Comparison of ENCODE assay signal across 1 cellular context in genomic region chr2:3262437-3263388, GRCh38.
TF ChIP-seq lines count a peak whose summit lies in the region.

No MANE protein-coding gene starts in this region.

TF ChIP-seq in GM23338, 12 proteins besides CTCF, POLR2A, EP300 and RAD21 (continued from another document):
- TF ChIP-seq EZH2 (IDR thresholded peaks at IDR 0.05; ENCODE audit: low read depth, unreplicated experiment) (no peak), CREB1 (CRISPR knock-in tag; IDR thresholded peaks at IDR 0.05; ENCODE audit: low read depth) (no peak), REST (IDR thresholded peaks at IDR 0.05; ENCODE audit: unreplicated experiment) (no peak), POLR2AphosphoS5 (IDR thresholded peaks at IDR 0.05; ENCODE audit: low read depth) (no peak), ZNF114 (CRISPR knock-in tag; IDR thresholded peaks at IDR 0.05) (no peak), STAT1 (IDR thresholded peaks at IDR 0.05; ENCODE audit: unreplicated experiment) (no peak), ETS1 (IDR thresholded peaks at IDR 0.05) (no peak), ZNF331 (CRISPR knock-in tag; IDR thresholded peaks at IDR 0.05; ENCODE audit: low read depth) (no peak), NANOG (IDR thresholded peaks at IDR 0.05; ENCODE audit: borderline replicate concordance) (no peak)
TF ChIP-seq in GM23338: peak in this region for 0.
